In the genomic region with DNA sequence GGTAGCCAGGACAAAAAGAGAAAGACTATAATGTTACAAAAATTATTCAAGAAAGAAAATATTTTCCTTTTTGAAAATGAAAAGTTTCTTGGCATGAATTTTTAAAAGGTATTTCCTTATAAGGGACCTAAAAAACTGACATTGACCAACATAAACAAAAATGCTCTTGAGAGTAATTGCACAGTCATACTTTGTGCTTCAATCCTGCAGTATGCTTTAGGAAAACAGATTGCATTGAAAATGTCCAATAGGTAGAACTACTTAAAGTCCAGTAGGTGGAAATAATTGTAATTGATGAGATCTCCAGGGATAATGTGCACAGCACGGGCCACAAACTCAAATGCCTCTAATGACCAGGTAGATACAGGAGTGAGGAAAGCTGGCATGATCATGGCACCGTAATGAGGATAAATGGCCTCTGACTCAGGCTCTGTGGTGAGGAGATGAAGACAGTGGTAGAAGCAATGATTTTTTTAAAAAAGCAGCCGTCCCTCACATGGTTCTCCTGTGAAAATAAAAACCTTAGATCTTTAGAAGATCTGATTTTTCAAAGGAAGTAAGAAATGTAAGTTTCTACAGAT, we compare ENCODE assay signal across 29 cellular contexts.
DNase-seq lines count a peak whose midpoint lies in the region; TF ChIP-seq lines count a peak whose summit lies in the region.
"Had no signal": no experiment of that assay in that cellular context is flagged by ENCODE, and none has a peak within 500 bp of the region (broad histone marks: within the 10 kb centered on the region; RNA-seq: fewer than 3 reads in every experiment).

No MANE protein-coding gene starts in this region.

- peak overlapping the region; percentile 69 for H3K27ac Mint-ChIP-seq in osteocyte (ENCODE audit: unreplicated experiment)
- no peak overlapping the region for H3K27ac Mint-ChIP-seq in HFFc6
- H3K27ac Mint-ChIP-seq: activated naive CD8-positive, alpha-beta T cell; CD4-positive, alpha-beta T cell; memory B cell; stimulated activated naive CD8-positive, alpha-beta T cell treated with anti-CD3 and anti-CD28 coated beads, Interleukin-15, Interleukin-2, amounts not matched to agents 100 ng/mL and 50 ng/mL, for 24 hours had no signal

- H3K27me3 Mint-ChIP-seq in osteocyte (ENCODE audit: unreplicated experiment) = no peaks in the 10 kb centered on the region
- no peaks in the 10 kb centered on the region for H3K27me3 Mint-ChIP-seq in HFFc6 (ENCODE audit: insufficient read depth)
- H3K27me3 Mint-ChIP-seq: activated naive CD8-positive, alpha-beta T cell; CD4-positive, alpha-beta T cell; memory B cell; stimulated activated naive CD8-positive, alpha-beta T cell treated with anti-CD3 and anti-CD28 coated beads, Interleukin-15, Interleukin-2, amounts not matched to agents 100 ng/mL and 50 ng/mL, for 24 hours had no signal

- H3K9me3 Mint-ChIP-seq in osteocyte (ENCODE audit: unreplicated experiment) (no peaks in the 10 kb centered on the region), HFFc6 (no peaks in the 10 kb centered on the region)
- H3K9me3 Mint-ChIP-seq: CD4-positive, alpha-beta T cell; memory B cell; neural crest cell; stimulated activated naive CD8-positive, alpha-beta T cell treated with anti-CD3 and anti-CD28 coated beads, Interleukin-15, Interleukin-2, amounts not matched to agents 100 ng/mL and 50 ng/mL, for 24 hours had no signal

- H3K36me3 Mint-ChIP-seq in osteocyte (ENCODE audit: unreplicated experiment) (peaks cover 10% of the 10 kb centered on the region), HFFc6 (ENCODE audit: low read depth) (no peaks in the 10 kb centered on the region)
- H3K36me3 Mint-ChIP-seq: activated naive CD8-positive, alpha-beta T cell; memory B cell had no signal

- TF ChIP-seq CTCF in osteocyte (IDR thresholded peaks at IDR 0.05) = no peak
- no peak for TF ChIP-seq CTCF in HFFc6 (IDR thresholded peaks at IDR 0.05)

- no peak overlapping the region for H3K4me3 Mint-ChIP-seq in osteocyte (ENCODE audit: unreplicated experiment)
- H3K4me3 Mint-ChIP-seq in HFFc6 = no peak overlapping the region
- H3K4me3 Mint-ChIP-seq: activated naive CD8-positive, alpha-beta T cell; CD4-positive, alpha-beta T cell; memory B cell; neural crest cell; stimulated activated naive CD8-positive, alpha-beta T cell treated with anti-CD3 and anti-CD28 coated beads, Interleukin-15, Interleukin-2, amounts not matched to agents 100 ng/mL and 50 ng/mL, for 24 hours had no signal

- peaks cover 47% of the 10 kb centered on the region for H3K4me1 Mint-ChIP-seq in osteocyte (ENCODE audit: unreplicated experiment)
- H3K4me1 Mint-ChIP-seq in HFFc6 (ENCODE audit: low read depth) = peaks cover 13% of the 10 kb centered on the region
- H3K4me1 Mint-ChIP-seq: memory B cell, neural crest cell had no signal

- DNase-seq in NCI-H146 (lab: John Stamatoyannopoulos, UW) (peak; percentile 15), NCI-H146 treated with DMSO at 0.1 percent for 48 hours (lab: John Stamatoyannopoulos, UW; ENCODE audit: unreplicated experiment) (no peak), NCI-H2081 (lab: John Stamatoyannopoulos, UW) (peak; percentile 71 to 92), amniotic epithelial cell (ENCODE audit: low read depth) (peak; percentile 28), osteocyte (ENCODE audit: extremely low spot score, unreplicated experiment) (no peak), Kasumi-1 (lab: John Stamatoyannopoulos, UW) (no peak), HFFc6 (no peak)
- no peak for DNase-seq in stimulated activated CD4-positive, alpha-beta T cell treated with anti-CD3 and anti-CD28 coated beads, Interleukin-12 subunit alpha, Interleukin-12 subunit beta, amount 100 ng/mL, for 4 hours
- DNase-seq: activated CD4-positive, alpha-beta T cell treated with anti-CD3 and anti-CD28 coated beads for 48 hours; activated effector memory CD4-positive, alpha-beta T cell treated with anti-CD3 and anti-CD28 coated beads, Interleukin-2, amount 50 U/mL, for 16 hours; activated T-cell treated with anti-CD3 and anti-CD28 coated beads, Interleukin-2, amount 50 U/mL, for 1 hour; AML-193; aorta; CD4-positive, alpha-beta T cell; cortex of kidney; DND-41; effector memory CD4-positive, alpha-beta T cell; hypothalamus; left colon; MM.1S; NCI-H1436; NCI-H524; SHP77 treated with DMSO at 0.1 percent for 48 hours; stimulated activated CD4-positive, alpha-beta T cell treated with anti-CD3 and anti-CD28 coated beads, Interleukin-1b, Interleukin-23, amount 100 ng/mL, for 48 hours; T-helper 9 cell had no signal

Comparison
In these comparisons a context has a peak if more than half of its experiments do, and no peak if none do; other contexts are left out.
1. DNase-seq: peak in NCI-H146 (single experiment), NCI-H2081 (2 of 2) and amniotic epithelial cell (single experiment); none in NCI-H146 treated with DMSO at 0.1 percent for 48 hours (single experiment), osteocyte (single experiment), Kasumi-1 (0 of 2), stimulated activated CD4-positive, alpha-beta T cell treated with anti-CD3 and anti-CD28 coated beads, Interleukin-12 subunit alpha, Interleukin-12 subunit beta, amount 100 ng/mL, for 4 hours (single experiment) and HFFc6 (single experiment).